In the genomic region with DNA sequence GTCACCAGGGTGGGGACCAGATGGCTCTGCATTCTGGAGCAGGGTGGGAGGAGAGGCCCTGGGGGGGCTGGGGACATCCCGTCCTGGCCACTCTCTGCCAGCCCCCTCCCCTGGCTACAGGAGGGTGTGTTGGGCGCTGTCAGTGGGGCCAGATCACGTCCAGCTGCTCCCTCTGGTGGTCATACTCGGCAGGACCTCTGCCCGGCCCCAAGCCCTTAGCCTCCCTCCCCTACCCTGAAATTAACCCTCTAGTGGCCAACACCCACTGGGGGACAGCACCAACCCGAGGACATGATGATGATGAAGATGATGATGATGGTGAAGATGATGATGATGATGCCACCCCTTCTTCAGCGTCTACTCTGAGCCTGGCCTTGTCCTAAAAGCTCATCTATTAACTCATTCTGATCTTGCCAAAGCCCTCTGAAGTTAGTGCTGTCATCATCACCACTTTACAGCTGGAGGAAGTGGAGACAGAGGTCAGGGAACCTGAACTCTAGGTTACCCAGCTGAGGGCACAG, we compare ENCODE assay signal across 1 cellular context.
TF ChIP-seq lines count a peak whose summit lies in the region.

No MANE protein-coding gene starts in this region.

TF ChIP-seq in K562, 482 proteins besides CTCF, POLR2A, EP300 and RAD21 (continued from another document and continues in another):
- TF ChIP-seq KLF6 (CRISPR knock-in tag; IDR thresholded peaks at IDR 0.05; ENCODE audit: borderline replicate concordance): no peak
- TF ChIP-seq THRAP3 (IDR thresholded peaks at IDR 0.05; ENCODE audit: borderline replicate concordance): 0 out of 2 replicates have a peak, but pooled peaks have one; percentile 78
- TF ChIP-seq POLR2G (IDR thresholded peaks at IDR 0.05; ENCODE audit: low read depth, low read length): 0 out of 2 replicates have a peak, but pooled peaks have one; percentile 21
- TF ChIP-seq NCOA6 (IDR thresholded peaks at IDR 0.05): no peak
- peak; percentile 54 for TF ChIP-seq JUND (IDR thresholded peaks at IDR 0.05; ENCODE audit: borderline replicate concordance, low read depth, low read length)
- TF ChIP-seq JUND (tag; IDR thresholded peaks at IDR 0.05; ENCODE audit: borderline replicate concordance, low read depth, low read length): peak; percentile 28; the same call in 1 of the 3 replicates
- TF ChIP-seq, protein P1, sequence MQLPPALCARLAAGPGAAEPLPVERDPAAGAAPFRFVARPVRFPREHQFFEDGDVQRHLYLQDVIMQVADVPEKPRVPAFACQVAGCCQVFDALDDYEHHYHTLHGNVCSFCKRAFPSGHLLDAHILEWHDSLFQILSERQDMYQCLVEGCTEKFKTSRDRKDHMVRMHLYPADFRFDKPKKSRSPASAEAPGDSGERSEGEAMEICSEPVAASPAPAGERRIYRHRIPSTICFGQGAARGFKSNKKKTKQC (CRISPR knock-in tag; IDR thresholded peaks at IDR 0.05): no peak
- TF ChIP-seq, protein P2, sequence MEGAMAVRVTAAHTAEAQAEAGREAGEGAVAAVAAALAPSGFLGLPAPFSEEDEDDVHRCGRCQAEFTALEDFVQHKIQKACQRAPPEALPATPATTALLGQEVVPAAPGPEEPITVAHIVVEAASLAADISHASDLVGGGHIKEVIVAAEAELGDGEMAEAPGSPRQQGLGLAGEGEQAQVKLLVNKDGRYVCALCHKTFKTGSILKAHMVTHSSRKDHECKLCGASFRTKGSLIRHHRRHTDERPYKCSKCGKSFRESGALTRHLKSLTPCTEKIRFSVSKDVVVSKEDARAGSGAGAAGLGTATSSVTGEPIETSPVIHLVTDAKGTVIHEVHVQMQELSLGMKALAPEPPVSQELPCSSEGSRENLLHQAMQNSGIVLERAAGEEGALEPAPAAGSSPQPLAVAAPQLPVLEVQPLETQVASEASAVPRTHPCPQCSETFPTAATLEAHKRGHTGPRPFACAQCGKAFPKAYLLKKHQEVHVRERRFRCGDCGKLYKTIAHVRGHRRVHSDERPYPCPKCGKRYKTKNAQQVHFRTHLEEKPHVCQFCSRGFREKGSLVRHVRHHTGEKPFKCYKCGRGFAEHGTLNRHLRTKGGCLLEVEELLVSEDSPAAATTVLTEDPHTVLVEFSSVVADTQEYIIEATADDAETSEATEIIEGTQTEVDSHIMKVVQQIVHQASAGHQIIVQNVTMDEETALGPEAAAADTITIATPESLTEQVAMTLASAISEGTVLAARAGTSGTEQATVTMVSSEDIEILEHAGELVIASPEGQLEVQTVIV (CRISPR knock-in tag; IDR thresholded peaks at IDR 0.05; ENCODE audit: borderline replicate concordance): no peak
- 0 out of 2 replicates have a peak, but pooled peaks have one; percentile 50 for TF ChIP-seq ERF (CRISPR knock-in tag; IDR thresholded peaks at IDR 0.05)
- TF ChIP-seq CBFB (CRISPR knock-in tag; IDR thresholded peaks at IDR 0.05): no peak
- TF ChIP-seq MTA2 (IDR thresholded peaks at IDR 0.05; ENCODE audit: low read depth): peak; percentile 51; the same call in 1 of the 2 replicates
- peak; percentile 37; the same call in 1 of the 2 replicates for TF ChIP-seq ESRRA (IDR thresholded peaks at IDR 0.05; ENCODE audit: borderline replicate concordance, low read depth)
- peak in 1 of 2 experiments; percentile 72; a peak in 1 of 4 replicates for TF ChIP-seq HDAC1 (IDR thresholded peaks at IDR 0.05)
- no peak for TF ChIP-seq NFYB (IDR thresholded peaks at IDR 0.05; ENCODE audit: extremely low read depth, insufficient read length)
- TF ChIP-seq ZNF75A (CRISPR knock-in tag; IDR thresholded peaks at IDR 0.05): no peak
- TF ChIP-seq GABPB2 (CRISPR knock-in tag; conservative IDR thresholded peaks at IDR 0.05): no peak
- no peak for TF ChIP-seq ZNF644 (tag; IDR thresholded peaks at IDR 0.05; ENCODE audit: low read depth)
- no peak for TF ChIP-seq KLF1 (tag; IDR thresholded peaks at IDR 0.05)
- TF ChIP-seq SIRT6 (IDR thresholded peaks at IDR 0.05; ENCODE audit: low read depth, low read length): no peak
- TF ChIP-seq, protein P3, sequence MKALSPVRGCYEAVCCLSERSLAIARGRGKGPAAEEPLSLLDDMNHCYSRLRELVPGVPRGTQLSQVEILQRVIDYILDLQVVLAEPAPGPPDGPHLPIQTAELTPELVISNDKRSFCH (CRISPR knock-in tag; IDR thresholded peaks at IDR 0.05): no peak
- TF ChIP-seq, protein P3 (tag; IDR thresholded peaks at IDR 0.05): no peak
- TF ChIP-seq SRSF1 (IDR thresholded peaks at IDR 0.05; ENCODE audit: low read depth, low read length): no peak
- no peak for TF ChIP-seq ETV1 (tag; conservative IDR thresholded peaks at IDR 0.05; ENCODE audit: low read depth)
- no peak for TF ChIP-seq TAL1 (IDR thresholded peaks at IDR 0.05)
- no peak for TF ChIP-seq NRF1 (conservative IDR thresholded peaks at IDR 0.05 in 1 of 2, IDR thresholded peaks at IDR 0.05 in 1 of 2)
- peak; percentile 72; the same call in 1 of the 2 replicates for TF ChIP-seq STAG1 (CRISPR knock-in tag; IDR thresholded peaks at IDR 0.05; ENCODE audit: borderline replicate concordance)
- peak; percentile 66 for TF ChIP-seq RB1 (IDR thresholded peaks at IDR 0.05; ENCODE audit: low read depth)
- no peak for TF ChIP-seq ZNF766 (CRISPR knock-in tag; conservative IDR thresholded peaks at IDR 0.05)
- no peak for TF ChIP-seq RBM39 (optimal IDR thresholded peaks at IDR 0.05; ENCODE audit: low read depth, low read length)
- 0 out of 2 replicates have a peak, but pooled peaks have one; percentile 36 for TF ChIP-seq MIER1 (IDR thresholded peaks at IDR 0.05; ENCODE audit: low read depth)
- TF ChIP-seq, protein P4, sequence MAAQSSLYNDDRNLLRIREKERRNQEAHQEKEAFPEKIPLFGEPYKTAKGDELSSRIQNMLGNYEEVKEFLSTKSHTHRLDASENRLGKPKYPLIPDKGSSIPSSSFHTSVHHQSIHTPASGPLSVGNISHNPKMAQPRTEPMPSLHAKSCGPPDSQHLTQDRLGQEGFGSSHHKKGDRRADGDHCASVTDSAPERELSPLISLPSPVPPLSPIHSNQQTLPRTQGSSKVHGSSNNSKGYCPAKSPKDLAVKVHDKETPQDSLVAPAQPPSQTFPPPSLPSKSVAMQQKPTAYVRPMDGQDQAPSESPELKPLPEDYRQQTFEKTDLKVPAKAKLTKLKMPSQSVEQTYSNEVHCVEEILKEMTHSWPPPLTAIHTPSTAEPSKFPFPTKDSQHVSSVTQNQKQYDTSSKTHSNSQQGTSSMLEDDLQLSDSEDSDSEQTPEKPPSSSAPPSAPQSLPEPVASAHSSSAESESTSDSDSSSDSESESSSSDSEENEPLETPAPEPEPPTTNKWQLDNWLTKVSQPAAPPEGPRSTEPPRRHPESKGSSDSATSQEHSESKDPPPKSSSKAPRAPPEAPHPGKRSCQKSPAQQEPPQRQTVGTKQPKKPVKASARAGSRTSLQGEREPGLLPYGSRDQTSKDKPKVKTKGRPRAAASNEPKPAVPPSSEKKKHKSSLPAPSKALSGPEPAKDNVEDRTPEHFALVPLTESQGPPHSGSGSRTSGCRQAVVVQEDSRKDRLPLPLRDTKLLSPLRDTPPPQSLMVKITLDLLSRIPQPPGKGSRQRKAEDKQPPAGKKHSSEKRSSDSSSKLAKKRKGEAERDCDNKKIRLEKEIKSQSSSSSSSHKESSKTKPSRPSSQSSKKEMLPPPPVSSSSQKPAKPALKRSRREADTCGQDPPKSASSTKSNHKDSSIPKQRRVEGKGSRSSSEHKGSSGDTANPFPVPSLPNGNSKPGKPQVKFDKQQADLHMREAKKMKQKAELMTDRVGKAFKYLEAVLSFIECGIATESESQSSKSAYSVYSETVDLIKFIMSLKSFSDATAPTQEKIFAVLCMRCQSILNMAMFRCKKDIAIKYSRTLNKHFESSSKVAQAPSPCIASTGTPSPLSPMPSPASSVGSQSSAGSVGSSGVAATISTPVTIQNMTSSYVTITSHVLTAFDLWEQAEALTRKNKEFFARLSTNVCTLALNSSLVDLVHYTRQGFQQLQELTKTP (IDR thresholded peaks at IDR 0.05; ENCODE audit: low read depth in 1 of 2, partially characterized antibody in 2 of 2): peak in 1 of 2 experiments; percentile 25
- no peak for TF ChIP-seq ZNF232 (CRISPR knock-in tag; IDR thresholded peaks at IDR 0.05)
- no peak for TF ChIP-seq RFX5 (IDR thresholded peaks at IDR 0.05; ENCODE audit: low read depth, low read length)
- no peak for TF ChIP-seq TAF1 (IDR thresholded peaks at IDR 0.05; ENCODE audit: control insufficient read depth, extremely low read depth, insufficient read depth, low read length, severe bottlenecking)
- TF ChIP-seq ATF7 (IDR thresholded peaks at IDR 0.05): peak; percentile 34; the same call in 1 of the 2 replicates
- TF ChIP-seq ZNF165 (CRISPR knock-in tag; IDR thresholded peaks at IDR 0.05; ENCODE audit: borderline replicate concordance): no peak
- TF ChIP-seq ZNF143 (CRISPR knock-in tag; IDR thresholded peaks at IDR 0.05): no peak
- 0 out of 2 replicates have a peak, but pooled peaks have one; percentile 32 for TF ChIP-seq ZZZ3 (IDR thresholded peaks at IDR 0.05)
- TF ChIP-seq NELFE (IDR thresholded peaks at IDR 0.05; ENCODE audit: insufficient read depth, insufficient read length): no peak
- TF ChIP-seq ZNF583 (CRISPR knock-in tag; IDR thresholded peaks at IDR 0.05): no peak
- TF ChIP-seq, protein P5, sequence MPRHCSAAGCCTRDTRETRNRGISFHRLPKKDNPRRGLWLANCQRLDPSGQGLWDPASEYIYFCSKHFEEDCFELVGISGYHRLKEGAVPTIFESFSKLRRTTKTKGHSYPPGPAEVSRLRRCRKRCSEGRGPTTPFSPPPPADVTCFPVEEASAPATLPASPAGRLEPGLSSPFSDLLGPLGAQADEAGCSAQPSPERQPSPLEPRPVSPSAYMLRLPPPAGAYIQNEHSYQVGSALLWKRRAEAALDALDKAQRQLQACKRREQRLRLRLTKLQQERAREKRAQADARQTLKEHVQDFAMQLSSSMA (CRISPR knock-in tag; IDR thresholded peaks at IDR 0.05): no peak
- TF ChIP-seq, protein P6, sequence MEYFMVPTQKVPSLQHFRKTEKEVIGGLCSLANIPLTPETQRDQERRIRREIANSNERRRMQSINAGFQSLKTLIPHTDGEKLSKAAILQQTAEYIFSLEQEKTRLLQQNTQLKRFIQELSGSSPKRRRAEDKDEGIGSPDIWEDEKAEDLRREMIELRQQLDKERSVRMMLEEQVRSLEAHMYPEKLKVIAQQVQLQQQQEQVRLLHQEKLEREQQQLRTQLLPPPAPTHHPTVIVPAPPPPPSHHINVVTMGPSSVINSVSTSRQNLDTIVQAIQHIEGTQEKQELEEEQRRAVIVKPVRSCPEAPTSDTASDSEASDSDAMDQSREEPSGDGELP (CRISPR knock-in tag; IDR thresholded peaks at IDR 0.05; ENCODE audit: borderline replicate concordance): peak; percentile 85
- no peak for TF ChIP-seq YY1 (IDR thresholded peaks at IDR 0.05; ENCODE audit: borderline replicate concordance in 1 of 3, control insufficient read depth in 1 of 3, extremely low read depth in 1 of 3, insufficient read depth in 3 of 3, insufficient read length in 1 of 3, insufficient replicate concordance in 2 of 3, low read depth in 1 of 3, low read length in 2 of 3)
- 0 out of 2 replicates have a peak, but pooled peaks have one; percentile 31 for TF ChIP-seq DMBX1 (CRISPR knock-in tag; IDR thresholded peaks at IDR 0.05; ENCODE audit: borderline replicate concordance)
- TF ChIP-seq CHCHD3 (CRISPR knock-in tag; IDR thresholded peaks at IDR 0.05): no peak
- no peak for TF ChIP-seq ZNF780A (CRISPR knock-in tag; IDR thresholded peaks at IDR 0.05)
- TF ChIP-seq ZNF274 (IDR thresholded peaks at IDR 0.05; ENCODE audit: borderline replicate concordance, low read depth, low read length): no peak
- TF ChIP-seq DEAF1 (CRISPR knock-in tag; IDR thresholded peaks at IDR 0.05): peak; percentile 57
- TF ChIP-seq CGGBP1 (CRISPR knock-in tag; IDR thresholded peaks at IDR 0.05): no peak
- TF ChIP-seq ZC3H4 (CRISPR knock-in tag; IDR thresholded peaks at IDR 0.05; ENCODE audit: borderline replicate concordance): no peak
- TF ChIP-seq PCBP2 (IDR thresholded peaks at IDR 0.05; ENCODE audit: low read depth, low read length, poor library complexity, severe bottlenecking): no peak
- no peak for TF ChIP-seq RBBP5 (IDR thresholded peaks at IDR 0.05; ENCODE audit: borderline replicate concordance, insufficient read depth, low read length, poor library complexity, severe bottlenecking)
